ENCODE assay signal across 24 cellular contexts in the genomic region with DNA sequence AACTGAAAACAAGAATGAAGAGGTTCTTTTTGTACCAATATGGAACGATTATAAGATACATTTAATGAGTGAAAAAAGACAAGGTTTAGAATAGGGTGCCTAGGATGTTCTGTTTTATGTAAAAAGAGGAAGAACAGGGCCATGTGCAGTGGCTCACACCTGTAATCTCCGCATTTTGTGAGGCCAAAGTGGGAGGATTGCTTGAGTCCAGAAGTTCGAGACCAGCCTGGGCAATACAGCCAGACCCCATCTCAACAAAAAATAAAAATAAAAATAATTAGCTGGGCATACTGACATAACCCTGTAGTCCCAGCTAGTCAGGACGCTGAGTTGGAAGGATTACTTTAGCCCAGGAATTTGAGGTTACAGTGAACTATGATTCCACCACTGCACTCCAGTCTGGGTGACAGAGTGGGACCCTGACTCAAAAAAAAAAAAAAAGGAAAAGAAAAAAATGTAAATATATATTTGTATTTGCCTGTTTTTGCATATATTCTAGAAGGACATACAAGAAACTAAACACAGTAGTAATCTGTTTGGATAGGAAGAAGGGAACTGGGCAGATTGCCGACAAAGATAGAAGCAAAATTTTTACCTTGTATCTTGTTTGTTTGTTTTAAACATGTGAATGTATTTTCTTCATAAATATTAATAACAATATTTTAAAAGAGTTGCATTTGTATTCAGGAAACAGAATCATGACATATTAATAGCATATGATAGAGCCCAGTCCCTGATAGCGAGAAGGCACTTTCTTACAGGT.
"Had no signal": no experiment of that assay in that cellular context is flagged by ENCODE, and none has a peak within 500 bp of the region (broad histone marks: within the 10 kb centered on the region; RNA-seq: fewer than 3 reads in every experiment).

No MANE protein-coding gene starts in this region.

- H3K4me1 ChIP-seq: ascending aorta had no signal

- DNase-seq: activated CD4-positive, alpha-beta T cell treated with anti-CD3 and anti-CD28 coated beads, Interleukin-2, amount 10 ng/mL, durations not matched to agents 24 days and 14 days; activated CD4-positive, alpha-beta T cell treated with anti-CD3 and anti-CD28 coated beads, Interleukin-2, amount 50 U/mL, for 4 hours; activated CD8-positive, alpha-beta T cell treated with anti-CD3 and anti-CD28 coated beads for 36 hours; activated gamma-delta T cell; activated naive CD4-positive, alpha-beta T cell treated with Interleukin-2 at 50 U/mL for 16 hours; activated naive CD8-positive, alpha-beta T cell treated with anti-CD3 and anti-CD28 coated beads, Interleukin-2, amount 10 ng/mL, durations not matched to agents 7 days and 5 days; activated T-cell treated with anti-CD3 and anti-CD28 coated beads, Interleukin-2, amount 50 U/mL, for 1 hour; amygdala; KG1; NCI-H1048; NCI-H1105 treated with DMSO at 0.1 percent for 48 hours; NCI-H1436 treated with DMSO at 0.1 percent for 48 hours; NCI-H1694 treated with DMSO at 0.1 percent for 48 hours; NCI-H2029; NCI-H345; NCI-H524 treated with DMSO at 0.1 percent for 48 hours; OCI-M1; Right ventricle myocardium superior; SW 1271; T-helper 1 cell; T-helper 2 cell; T-helper 9 cell; WERI-Rb-1 had no signal

- ATAC-seq: activated CD8-positive, alpha-beta T cell treated with anti-CD3 and anti-CD28 coated beads for 36 hours had no signal

- H3K27ac ChIP-seq: ascending aorta, WERI-Rb-1 had no signal

- H3K36me3 ChIP-seq: ascending aorta, WERI-Rb-1 had no signal

- H3K9me3 ChIP-seq: ascending aorta had no signal

- H3K27me3 ChIP-seq: ascending aorta had no signal

- H3K4me3 ChIP-seq: ascending aorta had no signal
